In genomic region chr21:17777321-17777720, GRCh38 we compare ENCODE assay signal across 22 cellular contexts. TPM values are rescaled to one million over a fixed set of nuclear protein-coding genes. Genes with fewer than 3 reads are reported as not detected.
DNase-seq lines count a peak whose midpoint lies in the region; ATAC-seq, FAIRE-seq and TF ChIP-seq lines count a peak whose summit lies in the region.
"Had no signal": no experiment of that assay in that cellular context is flagged by ENCODE, and none has a peak within 500 bp of the region (broad histone marks: within the 10 kb centered on the region; RNA-seq: fewer than 3 reads in every experiment).

No MANE protein-coding gene starts in this region.

- no peak for DNase-seq in activated T-cell treated with anti-CD3 and anti-CD28 coated beads, Interleukin-2, amount 50 U/mL, for 24 hours
- DNase-seq in activated T-cell treated with anti-CD3 and anti-CD28 coated beads, Interleukin-2, amount 50 U/mL, for 48 hours, result no peak
- peak; percentile 10 for DNase-seq in HTR-8/SVneo (ENCODE audit: insufficient read length, low spot score)
- no peak for DNase-seq in natural killer cell treated with Interleukin-12 subunit alpha and Interleukin-12 subunit beta and Interleukin-15 and Interleukin-18, amount 100 ng/mL, for 72 hours (ENCODE audit: low spot score)
- DNase-seq in lower leg skin (ENCODE audit: low spot score in 2 of 2), result no peak
- DNase-seq in naive thymus-derived CD8-positive, alpha-beta T cell, result no peak
- DNase-seq: ACHN; activated CD8-positive, alpha-beta memory T cell treated with anti-CD3 and anti-CD28 coated beads for 24 hours; activated gamma-delta T cell treated with Interleukin-2 at 50 U/mL for 16 hours; cerebellar nuclear complex; foreskin keratinocyte; GOT3; left ventricle myocardium superior; NCI-H1417; NCI-H446; right lobe of liver; T-helper 2 cell; WERI-Rb-1 had no signal

- H3K27ac Mint-ChIP-seq in activated T-cell treated with anti-CD3 and anti-CD28 coated beads, Interleukin-2, amount 50 U/mL, for 24 hours, result peak overlapping the region; percentile 73
- peak overlapping the region; percentile 2 for H3K27ac Mint-ChIP-seq in activated T-helper 17 cell treated with anti-CD3 and anti-CD28 coated beads, Interleukin-2, amount 50 U/mL, for 72 hours
- H3K27ac Mint-ChIP-seq in natural killer cell treated with Interleukin-12 subunit alpha and Interleukin-12 subunit beta and Interleukin-15 and Interleukin-18, amount 100 ng/mL, for 72 hours, result peak overlapping the region; percentile 36 to 80
- peak overlapping the region in 2 of 10 donors; percentile 20 to 75 for H3K27ac Mint-ChIP-seq in naive thymus-derived CD8-positive, alpha-beta T cell

- FAIRE-seq in HTR-8/SVneo (lab: Jason Lieb, UNC), result no peak

- TF ChIP-seq CTCF in lower leg skin (IDR thresholded peaks at IDR 0.05), result no peak

- peaks cover 13% of the 10 kb centered on the region for H3K36me3 Mint-ChIP-seq in activated T-cell treated with anti-CD3 and anti-CD28 coated beads, Interleukin-2, amount 50 U/mL, for 24 hours (ENCODE audit: low read depth)
- peaks cover 6% of the 10 kb centered on the region for H3K36me3 Mint-ChIP-seq in activated T-helper 17 cell treated with anti-CD3 and anti-CD28 coated beads, Interleukin-2, amount 50 U/mL, for 72 hours (ENCODE audit: low read depth)
- H3K36me3 Mint-ChIP-seq in natural killer cell treated with Interleukin-12 subunit alpha and Interleukin-12 subunit beta and Interleukin-15 and Interleukin-18, amount 100 ng/mL, for 72 hours, result peaks cover 52% of the 10 kb centered on the region
- H3K36me3 Mint-ChIP-seq in naive thymus-derived CD8-positive, alpha-beta T cell, result peaks cover 3 to 17% (median 12%) of the 10 kb centered on the region in 3 donors

- H3K27me3 Mint-ChIP-seq in activated T-cell treated with anti-CD3 and anti-CD28 coated beads, Interleukin-2, amount 50 U/mL, for 24 hours, result no peaks in the 10 kb centered on the region
- no peaks in the 10 kb centered on the region for H3K27me3 Mint-ChIP-seq in activated T-helper 17 cell treated with anti-CD3 and anti-CD28 coated beads, Interleukin-2, amount 50 U/mL, for 72 hours
- H3K27me3 Mint-ChIP-seq in natural killer cell treated with Interleukin-12 subunit alpha and Interleukin-12 subunit beta and Interleukin-15 and Interleukin-18, amount 100 ng/mL, for 72 hours, result no peaks in the 10 kb centered on the region
- H3K27me3 Mint-ChIP-seq in naive thymus-derived CD8-positive, alpha-beta T cell, result no peaks in the 10 kb centered on the region

- ATAC-seq in activated T-helper 17 cell treated with anti-CD3 and anti-CD28 coated beads, Interleukin-2, amount 50 U/mL, for 72 hours (replicated peaks), result peak; percentile 60
- ATAC-seq in natural killer cell treated with Interleukin-12 subunit alpha and Interleukin-12 subunit beta and Interleukin-15 and Interleukin-18, amount 100 ng/mL, for 72 hours, result peak; percentile 44 to 66
- ATAC-seq in naive thymus-derived CD8-positive, alpha-beta T cell, result no peak
- ATAC-seq in HG03460 (IDR thresholded peaks at IDR 0.05; ENCODE audit: unreplicated experiment), result no peak
- ATAC-seq: foreskin keratinocyte, left ventricle myocardium superior, Panc1, right lobe of liver had no signal

- no peak overlapping the region for H3K4me3 Mint-ChIP-seq in activated T-cell treated with anti-CD3 and anti-CD28 coated beads, Interleukin-2, amount 50 U/mL, for 24 hours
- peak overlapping the region; percentile 59 for H3K4me3 Mint-ChIP-seq in activated T-helper 17 cell treated with anti-CD3 and anti-CD28 coated beads, Interleukin-2, amount 50 U/mL, for 72 hours
- peak overlapping the region; percentile 60 for H3K4me3 Mint-ChIP-seq in natural killer cell treated with Interleukin-12 subunit alpha and Interleukin-12 subunit beta and Interleukin-15 and Interleukin-18, amount 100 ng/mL, for 72 hours
- H3K4me3 Mint-ChIP-seq in naive thymus-derived CD8-positive, alpha-beta T cell, result no peak overlapping the region

- POLR2A ChIA-PET in naive thymus-derived CD8-positive, alpha-beta T cell (lab: Charles Lee), result interaction anchor here (2.9 kb wide), 1 partner anchor 42 kb away, joined by 49 read pairs; the partner anchor contains the start of gene C21orf91

- no peak overlapping the region for H3K4me3 ChIP-seq in lower leg skin (ENCODE audit: low read depth, poor library complexity, severe bottlenecking)
- H3K4me3 ChIP-seq: BLaER1 treated with 17β-estradiol and CSF1 and Interleukin-3, amounts not matched to agents 10 nM and 100 nM; right lobe of liver had no signal

- peaks cover 17% of the 10 kb centered on the region for H3K9me3 Mint-ChIP-seq in activated T-cell treated with anti-CD3 and anti-CD28 coated beads, Interleukin-2, amount 50 U/mL, for 24 hours
- H3K9me3 Mint-ChIP-seq in activated T-helper 17 cell treated with anti-CD3 and anti-CD28 coated beads, Interleukin-2, amount 50 U/mL, for 72 hours, result peaks cover 11% of the 10 kb centered on the region
- H3K9me3 Mint-ChIP-seq in natural killer cell treated with Interleukin-12 subunit alpha and Interleukin-12 subunit beta and Interleukin-15 and Interleukin-18, amount 100 ng/mL, for 72 hours, result peaks cover 18% of the 10 kb centered on the region
- H3K9me3 Mint-ChIP-seq in naive thymus-derived CD8-positive, alpha-beta T cell, result peaks cover 0 to 25% (median 12%) of the 10 kb centered on the region in 9 donors

- no peak for TF ChIP-seq POLR2A in lower leg skin (IDR thresholded peaks at IDR 0.05)

- intact Hi-C loops in lower leg skin (cut with DNase I; ENCODE audit: low total_unique reads), result no loop called here

- peaks cover 67% of the 10 kb centered on the region for H3K4me1 Mint-ChIP-seq in activated T-cell treated with anti-CD3 and anti-CD28 coated beads, Interleukin-2, amount 50 U/mL, for 24 hours (ENCODE audit: low read depth)
- H3K4me1 Mint-ChIP-seq in activated T-helper 17 cell treated with anti-CD3 and anti-CD28 coated beads, Interleukin-2, amount 50 U/mL, for 72 hours, result peaks cover 46% of the 10 kb centered on the region
- H3K4me1 Mint-ChIP-seq in natural killer cell treated with Interleukin-12 subunit alpha and Interleukin-12 subunit beta and Interleukin-15 and Interleukin-18, amount 100 ng/mL, for 72 hours (ENCODE audit: low read depth in 2 of 2), result peaks cover 72 to 84% of the 10 kb centered on the region in 2 donors
- H3K4me1 Mint-ChIP-seq in naive thymus-derived CD8-positive, alpha-beta T cell, result peaks cover 39 to 72% (median 53%) of the 10 kb centered on the region in 4 donors

RNA-seq across cellular contexts. Expression of gene C21orf91, which starts 41.8 kb away (rescaled TPM):
- total RNA-seq in activated T-helper 17 cell treated with anti-CD3 and anti-CD28 coated beads, Interleukin-2, amount 50 U/mL, for 72 hours, result 10 to 100 TPM; 23.2 to 26.1 TPM
- 100 to 1,000 TPM in 1 of 2 donors, 10 to 100 TPM in 1; 61.0 to 101 TPM for total RNA-seq in natural killer cell treated with Interleukin-12 subunit alpha and Interleukin-12 subunit beta and Interleukin-15 and Interleukin-18, amount 100 ng/mL, for 72 hours
- total RNA-seq in lower leg skin, result 10 to 100 TPM; 14.1 to 24.5 (median 17.2) TPM
- 10 to 100 TPM; 53.2 to 56.4 TPM for total RNA-seq in naive thymus-derived CD8-positive, alpha-beta T cell
- 10 to 100 TPM; 30.7 to 40.3 (median 30.7) TPM for polyA plus RNA-seq in naive thymus-derived CD8-positive, alpha-beta T cell

Comparison
In these comparisons a context has a peak if more than half of its experiments do, and no peak if none do; other contexts are left out.
1. H3K4me3 Mint-ChIP-seq: peak in activated T-helper 17 cell treated with anti-CD3 and anti-CD28 coated beads, Interleukin-2, amount 50 U/mL, for 72 hours (single experiment) and natural killer cell treated with Interleukin-12 subunit alpha and Interleukin-12 subunit beta and Interleukin-15 and Interleukin-18, amount 100 ng/mL, for 72 hours (single experiment); none in activated T-cell treated with anti-CD3 and anti-CD28 coated beads, Interleukin-2, amount 50 U/mL, for 24 hours (single experiment) and naive thymus-derived CD8-positive, alpha-beta T cell (0 of 10).
2. ATAC-seq: peak in activated T-helper 17 cell treated with anti-CD3 and anti-CD28 coated beads, Interleukin-2, amount 50 U/mL, for 72 hours (single experiment) and natural killer cell treated with Interleukin-12 subunit alpha and Interleukin-12 subunit beta and Interleukin-15 and Interleukin-18, amount 100 ng/mL, for 72 hours (2 of 2); none in naive thymus-derived CD8-positive, alpha-beta T cell (0 of 2) and HG03460 (single experiment).